ENCODE assay signal across 14 cellular contexts in genomic region chr20:5400164-5400762, GRCh38.
A peak's percentile ranks its signal among the peaks of the same experiment; 100 is the strongest.
DNase-seq lines count a peak whose midpoint lies in the region; ATAC-seq and TF ChIP-seq lines count a peak whose summit lies in the region.
"Had no signal": no experiment of that assay in that cellular context is flagged by ENCODE, and none has a peak within 500 bp of the region (broad histone marks: within the 10 kb centered on the region; RNA-seq: fewer than 3 reads in every experiment).

No MANE protein-coding gene starts in this region.

- ATAC-seq in WTC11 (no peak; the same call in 1 of the 2 replicates), GM21737 (IDR thresholded peaks at IDR 0.05; ENCODE audit: unreplicated experiment) (no peak)

- TF ChIP-seq CTCF in AG10803 (conservative IDR thresholded peaks at IDR 0.05; ENCODE audit: low read length) (no peak), HFF-Myc (IDR thresholded peaks at IDR 0.05; ENCODE audit: low read depth, low read length, missing control alignments) (no peak), WTC11 (IDR thresholded peaks at IDR 0.05) (no peak), hepatocyte (IDR thresholded peaks at IDR 0.05; ENCODE audit: poor library complexity) (no peak)

- POLR2A ChIA-PET in WTC11 (lab: Charles Lee), result no interaction called here

- DNase-seq in AG10803 (ENCODE audit: low read depth), result peak; percentile 3
- peak; percentile 10 for DNase-seq in HFF-Myc (ENCODE audit: extremely low read depth, low read depth)
- peak; percentile 42 for DNase-seq in WTC11 (ENCODE audit: low spot score)
- peak; percentile 44 for DNase-seq in hepatocyte (ENCODE audit: low spot score)
- DNase-seq in retina, result no peak
- DNase-seq in KG1 (lab: John Stamatoyannopoulos, UW), result no peak
- no peak for DNase-seq in putamen (ENCODE audit: low spot score)
- DNase-seq: activated CD4-positive, alpha-beta memory T cell treated with anti-CD3 and anti-CD28 coated beads for 36 hours; anterior cingulate cortex; head of caudate nucleus; NCI-H1436; spleen had no signal

- H3K27ac ChIP-seq in hepatocyte, result no peak overlapping the region
- H3K27ac ChIP-seq: spleen had no signal

- no peaks in the 10 kb centered on the region; the same call in 1 of the 2 replicates for H3K27me3 Mint-ChIP-seq in WTC11 (ENCODE audit: low read depth)

- no peaks in the 10 kb centered on the region for H3K4me1 ChIP-seq in hepatocyte (ENCODE audit: insufficient read depth)
- H3K4me1 ChIP-seq: Caco-2, spleen had no signal

- no peaks in the 10 kb centered on the region for H3K9me3 ChIP-seq in hepatocyte (ENCODE audit: low read depth)
- H3K9me3 ChIP-seq: Caco-2 had no signal

- H3K4me3 ChIP-seq in AG10803 (ENCODE audit: low read length) (no peak overlapping the region), HFF-Myc (replicated peaks; ENCODE audit: low read depth, low read length) (no peak overlapping the region), hepatocyte (no peak overlapping the region)
- H3K4me3 ChIP-seq: spleen had no signal

- peaks cover 11% of the 10 kb centered on the region for H3K9me3 Mint-ChIP-seq in WTC11

- peaks cover 4% of the 10 kb centered on the region; the same call in 1 of the 2 replicates for H3K4me1 Mint-ChIP-seq in WTC11

- no peaks in the 10 kb centered on the region for H3K36me3 Mint-ChIP-seq in WTC11
- H3K36me3 Mint-ChIP-seq: activated CD4-positive, alpha-beta memory T cell treated with anti-CD3 and anti-CD28 coated beads for 36 hours had no signal

- no peak overlapping the region for H3K4me2 ChIP-seq in hepatocyte

- no peaks in the 10 kb centered on the region for H3K27me3 ChIP-seq in hepatocyte
- H3K27me3 ChIP-seq: spleen had no signal

- 65% methylated on average over 1 of the region's 1 CpG for WGBS in hepatocyte (ENCODE audit: low lambda C conversion rate, missing lambda C conversion rate)

- CTCF ChIA-PET in WTC11 (lab: Charles Lee), result interaction anchor here (1.0 to 4.3 kb wide), 8 partner anchors 8 to 195 kb away, joined by 3 to 74 read pairs (median 6); partner anchors contain the start of gene PROKR2

- no peaks in the 10 kb centered on the region for H3K9me2 ChIP-seq in hepatocyte (replicated peaks; ENCODE audit: insufficient read depth)

- no peaks in the 10 kb centered on the region for H3K79me2 ChIP-seq in hepatocyte

- no peaks in the 10 kb centered on the region for H3K36me3 ChIP-seq in hepatocyte (replicated peaks; ENCODE audit: insufficient read depth, low read depth)
- H3K36me3 ChIP-seq: spleen had no signal

- H3K27ac Mint-ChIP-seq in WTC11, result no peak overlapping the region
- H3K27ac Mint-ChIP-seq: activated CD4-positive, alpha-beta memory T cell treated with anti-CD3 and anti-CD28 coated beads for 36 hours had no signal

- H3K4me3 Mint-ChIP-seq in WTC11, result no peak overlapping the region
- H3K4me3 Mint-ChIP-seq: activated CD4-positive, alpha-beta memory T cell treated with anti-CD3 and anti-CD28 coated beads for 36 hours had no signal

- H4K20me1 ChIP-seq in hepatocyte (ENCODE audit: insufficient read depth, poor library complexity, severe bottlenecking), result no peaks in the 10 kb centered on the region

- H2AFZ ChIP-seq in hepatocyte, result no peak overlapping the region

TF ChIP-seq in WTC11, 78 proteins besides CTCF, POLR2A, EP300 and RAD21:
- TF ChIP-seq E2F5 (CRISPR knock-in tag; IDR thresholded peaks at IDR 0.05) (no peak), HMGXB4 (CRISPR knock-in tag; IDR thresholded peaks at IDR 0.05) (no peak), TEAD1 (CRISPR knock-in tag; IDR thresholded peaks at IDR 0.05) (no peak), HMGA2 (CRISPR knock-in tag; IDR thresholded peaks at IDR 0.05) (no peak), TEAD4 (CRISPR knock-in tag; IDR thresholded peaks at IDR 0.05) (no peak), ESRRA (CRISPR knock-in tag; IDR thresholded peaks at IDR 0.05; ENCODE audit: borderline replicate concordance) (no peak), PRRX2 (CRISPR knock-in tag; IDR thresholded peaks at IDR 0.05) (no peak)

Comparison
In these comparisons a context has a peak if more than half of its experiments do, and no peak if none do; other contexts are left out.
1. DNase-seq: peak in AG10803 (single experiment), HFF-Myc (single experiment), WTC11 (single experiment) and hepatocyte (single experiment); none in retina (single experiment), KG1 (single experiment) and putamen (single experiment).